In genomic region chr5:143334384-143334783, GRCh38 we compare ENCODE assay signal across 7 cellular contexts.
DNase-seq lines count a peak whose midpoint lies in the region; ATAC-seq, FAIRE-seq and TF ChIP-seq lines count a peak whose summit lies in the region.
"Not testable (repeated sequence)": the region's sequence is repeated elsewhere in the genome, so short reads cannot be mapped to it uniquely, and the experiment has no call there.

No MANE protein-coding gene starts in this region.

- not testable (repeated sequence) for ATAC-seq in psoas muscle

- not testable (repeated sequence) for H3K27me3 Mint-ChIP-seq in HFFc6 (ENCODE audit: insufficient read depth); astrocyte (ENCODE audit: low read depth, unreplicated experiment)

- not testable (repeated sequence) for H3F3A ChIP-seq in smooth muscle cell (ENCODE audit: low read depth)

- DNase-seq in Caki2 (ENCODE audit: low read depth): peak; percentile 40
- not testable (repeated sequence) for DNase-seq in HFFc6; astrocyte (ENCODE audit: low read depth); left ventricle myocardium inferior; psoas muscle; smooth muscle cell (lab: John Stamatoyannopoulos, UW; ENCODE audit: unreplicated experiment)
- peak; percentile 44 for DNase-seq in RPMI7951 (ENCODE audit: low read depth)

- not testable (repeated sequence) for TF ChIP-seq CTCF in HFFc6 (IDR thresholded peaks at IDR 0.05); astrocyte (IDR thresholded peaks at IDR 0.05; ENCODE audit: insufficient read depth, low read depth, low read length); left ventricle myocardium inferior (IDR thresholded peaks at IDR 0.05; ENCODE audit: borderline replicate concordance); psoas muscle (IDR thresholded peaks at IDR 0.05); smooth muscle cell (IDR thresholded peaks at IDR 0.05; ENCODE audit: borderline replicate concordance, insufficient read depth, poor library complexity, severe bottlenecking)

- H3K4me3 ChIP-seq in astrocyte (ENCODE audit: insufficient read depth, low read depth, low read length); left ventricle myocardium inferior; psoas muscle; smooth muscle cell: not testable (repeated sequence)

- H3K9ac ChIP-seq in astrocyte (ENCODE audit: low read length); smooth muscle cell (ENCODE audit: low read depth): not testable (repeated sequence)

- not testable (repeated sequence) for H3K4me2 ChIP-seq in astrocyte (ENCODE audit: low read length); smooth muscle cell

- H3K27me3 ChIP-seq in astrocyte (ENCODE audit: insufficient read depth, low read length); left ventricle myocardium inferior (ENCODE audit: low read depth); psoas muscle (ENCODE audit: insufficient read depth in 3 of 3, low read length in 2 of 3); smooth muscle cell (ENCODE audit: low read depth): not testable (repeated sequence)

- not testable (repeated sequence) for H3K36me3 ChIP-seq in astrocyte (ENCODE audit: insufficient read depth, low read length); left ventricle myocardium inferior; psoas muscle (ENCODE audit: insufficient read depth in 1 of 2, low read depth in 1 of 2); smooth muscle cell (ENCODE audit: low read depth)

- H3K4me1 Mint-ChIP-seq in HFFc6 (ENCODE audit: low read depth): peaks cover 50% of the 10 kb centered on the region
- not testable (repeated sequence) for H3K4me1 Mint-ChIP-seq in astrocyte (ENCODE audit: low read depth, unreplicated experiment)

- H3K27ac Mint-ChIP-seq in HFFc6 (peak overlapping the region; percentile 34), astrocyte (ENCODE audit: unreplicated experiment) (peak overlapping the region; percentile 58)

- not testable (repeated sequence) for H3K4me1 ChIP-seq in astrocyte (ENCODE audit: insufficient read depth, low read length); smooth muscle cell (ENCODE audit: low read depth)
- H3K4me1 ChIP-seq in left ventricle myocardium inferior (peaks cover 72% of the 10 kb centered on the region), psoas muscle (peaks cover 77% of the 10 kb centered on the region)

- peaks cover 70% of the 10 kb centered on the region for H3K79me2 ChIP-seq in astrocyte (ENCODE audit: insufficient read depth, low read length)
- peaks cover 87% of the 10 kb centered on the region for H3K79me2 ChIP-seq in smooth muscle cell (ENCODE audit: low read depth)

- H3K9me3 ChIP-seq in astrocyte (ENCODE audit: insufficient read depth, low read depth, low read length); left ventricle myocardium inferior (replicated peaks); psoas muscle; smooth muscle cell (replicated peaks; ENCODE audit: low read depth): not testable (repeated sequence)

- not testable (repeated sequence) for H3K27ac ChIP-seq in astrocyte (ENCODE audit: low read depth, low read length)
- H3K27ac ChIP-seq in left ventricle myocardium inferior (replicated peaks) (peak overlapping the region; percentile 9), psoas muscle (peak overlapping the region; percentile 56), smooth muscle cell (ENCODE audit: low read depth) (peak overlapping the region; percentile 66)

- H4K20me1 ChIP-seq in astrocyte (ENCODE audit: insufficient read depth, low read length): peaks cover 20% of the 10 kb centered on the region
- peaks cover 76% of the 10 kb centered on the region for H4K20me1 ChIP-seq in smooth muscle cell (ENCODE audit: low read depth)

- peaks cover 20% of the 10 kb centered on the region for H3K36me3 Mint-ChIP-seq in HFFc6 (ENCODE audit: low read depth)
- H3K36me3 Mint-ChIP-seq in astrocyte (ENCODE audit: low read depth, unreplicated experiment): not testable (repeated sequence)

- H3K9me3 Mint-ChIP-seq in HFFc6; astrocyte (ENCODE audit: unreplicated experiment): not testable (repeated sequence)

- 79 to 83% (median 80%) methylated on average over 3 of the region's 3 CpGs for whole genome bisulfite sequencing in psoas muscle, 3 donors
- whole genome bisulfite sequencing in smooth muscle cell (ENCODE audit: low lambda C conversion rate): 40% methylated on average over 3 of the region's 3 CpGs

- H2AFZ ChIP-seq in astrocyte (ENCODE audit: low read depth, low read length); smooth muscle cell (ENCODE audit: low read depth): not testable (repeated sequence)

- not testable (repeated sequence) for FAIRE-seq in astrocyte (lab: Jason Lieb, UNC)

- in situ Hi-C loops in Caki2 (cut with HindIII; ENCODE audit: low pct_unique_long_range_greater_than_20kb, low sequenced_read_pairs): not testable (repeated sequence)

- not testable (repeated sequence) for H3K4me3 Mint-ChIP-seq in HFFc6; astrocyte (ENCODE audit: unreplicated experiment)

- intact Hi-C loops in left ventricle myocardium inferior (cut with micrococcal nuclease); psoas muscle (cut with DNase I): not testable (repeated sequence)
